ENCODE assay signal across 21 cellular contexts in the genomic region with DNA sequence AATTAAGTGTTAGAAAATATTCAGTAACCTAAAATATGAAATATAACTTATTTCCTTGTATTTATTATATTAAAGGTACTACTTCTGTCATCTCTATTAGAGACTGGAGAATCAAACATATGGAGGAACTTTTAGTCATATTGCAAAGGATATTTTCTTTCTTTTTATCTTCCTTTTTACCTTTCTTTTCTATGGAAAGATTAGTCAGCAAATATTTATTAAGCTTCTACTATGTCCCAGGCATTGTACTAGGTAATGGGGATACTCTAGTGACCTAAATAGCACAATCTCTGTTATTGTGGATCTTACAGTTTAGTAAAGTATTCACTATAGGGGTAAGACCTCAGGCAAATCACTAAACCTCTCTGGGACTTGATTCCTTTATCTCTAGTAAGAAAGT. TPM values are rescaled to one million over a fixed set of nuclear protein-coding genes. Genes with fewer than 3 reads are reported as not detected.
DNase-seq lines count a peak whose midpoint lies in the region; ATAC-seq, FAIRE-seq and TF ChIP-seq lines count a peak whose summit lies in the region.
"Had no signal": no experiment of that assay in that cellular context is flagged by ENCODE, and none has a peak within 500 bp of the region (broad histone marks: within the 10 kb centered on the region; RNA-seq: fewer than 3 reads in every experiment).

No MANE protein-coding gene starts in this region.

- FAIRE-seq in HepG2 (lab: Jason Lieb, UNC) (no peak), islet of Langerhans (lab: Jason Lieb, UNC) (peak; percentile 41)
- FAIRE-seq: GM12878, H1 had no signal

- no peak overlapping the region for H4K8ac ChIP-seq in IMR-90 (ENCODE audit: low read depth in 2 of 2, low read length in 2 of 2)

- H2BK5ac ChIP-seq in IMR-90 (ENCODE audit: low read depth, low read length, poor library complexity, severe bottlenecking) = no peak overlapping the region

- TF ChIP-seq EP300 in HepG2 (IDR thresholded peaks at IDR 0.05; ENCODE audit: low read depth in 2 of 2, low read length in 2 of 2) (no peak), HepG2 (CRISPR knock-in tag; IDR thresholded peaks at IDR 0.05; ENCODE audit: borderline replicate concordance) (no peak)

- no peak overlapping the region for H3K18ac ChIP-seq in IMR-90 (ENCODE audit: low read depth, low read length)

- H3K9me1 ChIP-seq in IMR-90 (ENCODE audit: insufficient read depth, low read length) = peaks cover 7% of the 10 kb centered on the region

- no peak overlapping the region for H2AK9ac ChIP-seq in IMR-90 (replicated peaks; ENCODE audit: low read depth, low read length, poor library complexity)

- TF ChIP-seq POLR2A in HepG2 (IDR thresholded peaks at IDR 0.05; ENCODE audit: insufficient read depth in 1 of 2, low read depth in 2 of 2, low read length in 2 of 2) = no peak
- no peak for TF ChIP-seq POLR2A in right lobe of liver (IDR thresholded peaks at IDR 0.05)
- no peak for TF ChIP-seq POLR2A in IMR-90 (IDR thresholded peaks at IDR 0.05; ENCODE audit: low read depth, low read length)
- no peak for TF ChIP-seq POLR2A in thyroid gland (IDR thresholded peaks at IDR 0.05)

- no peak overlapping the region for H3K23ac ChIP-seq in IMR-90 (ENCODE audit: low read depth, low read length)

- TF ChIP-seq CTCF in HepG2 (CRISPR knock-in tag; IDR thresholded peaks at IDR 0.05) (no peak), right lobe of liver (IDR thresholded peaks at IDR 0.05) (no peak), IMR-90 (conservative IDR thresholded peaks at IDR 0.05; ENCODE audit: low read depth, low read length) (no peak), thyroid gland (IDR thresholded peaks at IDR 0.05) (no peak)

- no peak overlapping the region for H3K4me3 ChIP-seq in HepG2 (replicated peaks in 1 of 3; ENCODE audit: insufficient read depth in 1 of 3, low read depth in 2 of 3, low read length in 3 of 3)
- H3K4me3 ChIP-seq in right lobe of liver = no peak overlapping the region
- no peak overlapping the region for H3K4me3 ChIP-seq in IMR-90 (ENCODE audit: insufficient read depth, low read depth, low read length)
- H3K4me3 ChIP-seq in thyroid gland (replicated peaks in 1 of 3) = no peak overlapping the region
- H3K4me3 ChIP-seq: BLaER1, GM12878, GM23248 had no signal

- no peaks in the 10 kb centered on the region for H3K79me2 ChIP-seq in HepG2 (ENCODE audit: insufficient read depth, low read length)

- peaks cover 7 to 42% of the 10 kb centered on the region in 2 experiments for H3K79me1 ChIP-seq in IMR-90 (ENCODE audit: low read depth in 1 of 2, low read length in 2 of 2)

- no peak overlapping the region for H3K9ac ChIP-seq in HepG2 (ENCODE audit: insufficient read depth, low read depth, low read length)
- no peak overlapping the region for H3K9ac ChIP-seq in IMR-90 (ENCODE audit: low read depth, low read length)
- H3K9ac ChIP-seq: BLaER1, GM23248 had no signal

- TF ChIP-seq RAD21 in HepG2 (CRISPR knock-in tag; IDR thresholded peaks at IDR 0.05) (no peak), IMR-90 (IDR thresholded peaks at IDR 0.05; ENCODE audit: low read length) (no peak)

- H2BK120ac ChIP-seq in IMR-90 (ENCODE audit: low read depth, low read length) = no peak overlapping the region

- no peak overlapping the region for H3K27ac ChIP-seq in HepG2 (ENCODE audit: extremely low read length, insufficient read depth, low read length)
- no peak overlapping the region for H3K27ac ChIP-seq in right lobe of liver
- H3K27ac ChIP-seq in IMR-90 (ENCODE audit: insufficient read depth, low read length) = no peak overlapping the region
- H3K27ac ChIP-seq in thyroid gland = no peak overlapping the region
- H3K27ac ChIP-seq: 22Rv1, BLaER1, C4-2B, GM23248 had no signal

- H3K9me3 ChIP-seq in HepG2 (ENCODE audit: low read length) (no peaks in the 10 kb centered on the region), right lobe of liver (no peaks in the 10 kb centered on the region), IMR-90 (ENCODE audit: control insufficient read depth, insufficient read depth, low read length) (no peaks in the 10 kb centered on the region; the same call in 1 of the 2 replicates), thyroid gland (no peaks in the 10 kb centered on the region)

- H2BK20ac ChIP-seq in IMR-90 (ENCODE audit: low read depth, low read length) = no peak overlapping the region

- peaks cover 28% of the 10 kb centered on the region for H3K4me1 ChIP-seq in HepG2 (ENCODE audit: insufficient read depth, low read length)
- peaks cover 0 to 22% (median 4%) of the 10 kb centered on the region in 4 donors for H3K4me1 ChIP-seq in right lobe of liver
- peaks cover 4% of the 10 kb centered on the region for H3K4me1 ChIP-seq in IMR-90 (ENCODE audit: control insufficient read depth, insufficient read depth, low read length)
- H3K4me1 ChIP-seq in thyroid gland = no peaks in the 10 kb centered on the region
- H3K4me1 ChIP-seq: BLaER1 had no signal

- H3K4ac ChIP-seq in IMR-90 (ENCODE audit: low read depth, low read length) = no peak overlapping the region

- no peaks in the 10 kb centered on the region for H3K27me3 ChIP-seq in HepG2 (ENCODE audit: control insufficient read depth in 1 of 2, insufficient read depth in 2 of 2, low read length in 2 of 2)
- H3K27me3 ChIP-seq in right lobe of liver = no peaks in the 10 kb centered on the region
- no peaks in the 10 kb centered on the region for H3K27me3 ChIP-seq in IMR-90 (ENCODE audit: control insufficient read depth, insufficient read depth, low read length)
- H3K27me3 ChIP-seq in thyroid gland = no peaks in the 10 kb centered on the region
- H3K27me3 ChIP-seq: BLaER1 had no signal

- no peak overlapping the region for H2AK5ac ChIP-seq in IMR-90 (ENCODE audit: low read depth, low read length)

- no peak overlapping the region for H3K14ac ChIP-seq in IMR-90 (replicated peaks; ENCODE audit: low read depth, low read length)

- H3K4me2 ChIP-seq in HepG2 (ENCODE audit: low read depth, low read length) (no peak overlapping the region), IMR-90 (ENCODE audit: low read depth, low read length) (no peak overlapping the region)
- H3K4me2 ChIP-seq: BLaER1 had no signal

- ATAC-seq in HepG2 (no peak), right lobe of liver (no peak), IMR-90 (ENCODE audit: low read depth) (no peak)
- ATAC-seq: CD8-positive, alpha-beta T cell; GM12878 had no signal

- no peaks in the 10 kb centered on the region for H4K20me1 ChIP-seq in HepG2 (ENCODE audit: insufficient read depth, low read length)
- peaks cover 7% of the 10 kb centered on the region for H4K20me1 ChIP-seq in IMR-90 (ENCODE audit: insufficient read depth, low read length)
- H4K20me1 ChIP-seq: BLaER1 had no signal

- in situ Hi-C loops in HepG2 (cut with HindIII; ENCODE audit: extremely low pct_ligation_motif_present, low pct_unique_long_range_greater_than_20kb) (no loop called here), IMR-90 (cut with MboI; ENCODE audit: low sequenced_read_pairs) (no loop called here)

- DNase-seq in HepG2 (ENCODE audit: low spot score) (no peak), right lobe of liver (no peak), IMR-90 (no peak), OCI-M2 (lab: John Stamatoyannopoulos, UW; ENCODE audit: unreplicated experiment) (no peak), thyroid gland (no peak), hippocampal formation (lab: John Stamatoyannopoulos, UW) (no peak)
- DNase-seq: Caco-2; CD4-positive, CD25-positive, alpha-beta regulatory T cell; CD8-positive, alpha-beta T cell; DMS153; DND-41; GDM1; GM23248; H7; HCEC 1CT had no signal

- no peak overlapping the region for H4K91ac ChIP-seq in IMR-90 (ENCODE audit: insufficient read depth, low read depth, low read length)

- H3K36me3 ChIP-seq in HepG2 (replicated peaks in 1 of 2; ENCODE audit: control insufficient read depth in 1 of 2, insufficient read depth in 2 of 2, low read length in 2 of 2) (peaks cover 4 to 23% of the 10 kb centered on the region in 2 experiments; a peak in 4 of 5 replicates), right lobe of liver (peaks cover 0 to 52% (median 24%) of the 10 kb centered on the region in 4 donors), IMR-90 (ENCODE audit: control insufficient read depth, insufficient read depth, low read length) (peaks cover 44% of the 10 kb centered on the region), thyroid gland (peaks cover 6 to 13% of the 10 kb centered on the region in 2 donors)

- no peak overlapping the region for H2AFZ ChIP-seq in HepG2 (ENCODE audit: low read length)
- H2AFZ ChIP-seq in IMR-90 (replicated peaks; ENCODE audit: low read length, poor library complexity) = no peak overlapping the region
- H2AFZ ChIP-seq: GM23248 had no signal

- BruUV-seq in HepG2 (replicated peaks; lab: Mats Ljungman, UMichigan) = no TSS peak
- BruUV-seq in IMR-90 (replicated peaks; lab: Mats Ljungman, UMichigan) = no TSS peak

- dilution Hi-C loops in IMR-90 (cut with HindIII; ENCODE audit: low sequenced_read_pairs, unreplicated experiment) = no loop called here

- POLR2A ChIA-PET in HepG2 (lab: Yijun Ruan, JAX) (no interaction called here), IMR-90 (lab: Charles Lee; ENCODE audit: unreplicated experiment) (no interaction called here)

- CTCF ChIA-PET in HepG2 (lab: Yijun Ruan, JAX; ENCODE audit: low intra/inter-chr PET ratio, low total read pairs) (no interaction called here), IMR-90 (lab: Yijun Ruan, JAX) (no interaction called here)

- no peak overlapping the region for H4K5ac ChIP-seq in IMR-90 (ENCODE audit: low read depth, low read length)

- H3K56ac ChIP-seq in IMR-90 (ENCODE audit: extremely low read depth, insufficient read depth, low read length) = no peak overlapping the region

- intact Hi-C loops in HepG2 (cut with micrococcal nuclease; ENCODE audit: unreplicated experiment) (no loop called here), right lobe of liver (cut with DNase I) (no loop called here), IMR-90 (cut with micrococcal nuclease) (no loop called here), thyroid gland (cut with DNase I) (no loop called here)

- no peak overlapping the region for H2BK15ac ChIP-seq in IMR-90 (ENCODE audit: low read depth, low read length)

RNA-seq across cellular contexts. Expression of a gene that starts 18.3 kb away (rescaled TPM):
- total RNA-seq in HepG2 (2016; rRNA removed; fragmentation: Illumina TruSeq; extraction: Trizol) (8.1 and 11.0 TPM in 2 replicates), right lobe of liver (10 to 100 TPM; 15.4 to 39.5 (median 26.4) TPM), IMR-90 (2012; rRNA removed) (7.9 and 8.6 TPM in 2 replicates), thyroid gland (10 to 100 TPM; 20.7 to 35.0 (median 26.8) TPM)
- 1.0 and 1.2 TPM in 2 replicates for total RNA-seq in HepG2 (2016; cell fraction: cytosol; rRNA removed; fragmentation: Illumina TruSeq; extraction: Trizol; ENCODE audit: low read depth)
- total RNA-seq in HepG2 (2016; cell fraction: insoluble cytoplasmic fraction; rRNA removed; fragmentation: Illumina TruSeq; extraction: Trizol) = 8.6 and 10.1 TPM in 2 replicates
- total RNA-seq in HepG2 (2016; cell fraction: membrane; rRNA removed; fragmentation: Illumina TruSeq; extraction: Trizol) = 4.9 TPM in 2 replicates
- total RNA-seq in HepG2 (2016; cell fraction: nucleus; rRNA removed; fragmentation: Illumina TruSeq; extraction: Trizol) = 7.5 and 8.5 TPM in 2 replicates
- polyA plus RNA-seq in HepG2 (2011; rRNA removed) (11.5 and 15.4 TPM in 2 replicates), IMR-90 (2012; rRNA removed) (10.2 and 10.4 TPM in 2 replicates)
- 7.5 and 8.1 TPM in 2 replicates for polyA plus RNA-seq in HepG2 (2011; cell fraction: cytosol; rRNA removed)
- polyA plus RNA-seq in HepG2 (2011; cell fraction: nucleus; rRNA removed) = 6.6 and 9.5 TPM in 2 replicates
- 7.1 and 8.4 TPM in 2 replicates for polyA plus RNA-seq in HepG2 (2012)
- 0.48 and 0.64 TPM in 2 replicates for polyA plus RNA-seq in HepG2 (2016; cell fraction: cytosol; fragmentation: Illumina TruSeq; extraction: Trizol; ENCODE audit: low read depth)
- polyA plus RNA-seq in HepG2 (2016; cell fraction: insoluble cytoplasmic fraction; fragmentation: Illumina TruSeq; extraction: Trizol; ENCODE audit: low read depth) = 7.0 and 8.4 TPM in 2 replicates
- polyA plus RNA-seq in HepG2 (2016; cell fraction: membrane; fragmentation: Illumina TruSeq; extraction: Trizol; ENCODE audit: low read depth) = 1.7 and 2.0 TPM in 2 replicates
- 7.7 and 13.1 TPM in 2 replicates for polyA plus RNA-seq in HepG2 (2016; cell fraction: nucleus; fragmentation: Illumina TruSeq; extraction: Trizol; ENCODE audit: insufficient read depth, low read depth)
- 21.7 and 23.9 TPM in 2 replicates for polyA minus RNA-seq in HepG2 (2011; rRNA and poly(A)+ RNA removed; ENCODE audit: low replicate concordance)
- polyA minus RNA-seq in HepG2 (2011; cell fraction: cytosol; rRNA and poly(A)+ RNA removed) = 8.0 and 8.5 TPM in 2 replicates
- polyA minus RNA-seq in HepG2 (2011; cell fraction: nucleus; rRNA and poly(A)+ RNA removed) = 10.3 and 10.8 TPM in 2 replicates
- 4.8 and 7.8 TPM in 2 replicates for polyA plus RNA-seq in IMR-90 (2012; cell fraction: cytosol; rRNA removed)
- 16.3 and 21.9 TPM in 2 replicates for polyA plus RNA-seq in IMR-90 (2012; cell fraction: nucleus; rRNA removed; ENCODE audit: low replicate concordance)
